1 cellular context compared by ENCODE assay signal in the genomic region with DNA sequence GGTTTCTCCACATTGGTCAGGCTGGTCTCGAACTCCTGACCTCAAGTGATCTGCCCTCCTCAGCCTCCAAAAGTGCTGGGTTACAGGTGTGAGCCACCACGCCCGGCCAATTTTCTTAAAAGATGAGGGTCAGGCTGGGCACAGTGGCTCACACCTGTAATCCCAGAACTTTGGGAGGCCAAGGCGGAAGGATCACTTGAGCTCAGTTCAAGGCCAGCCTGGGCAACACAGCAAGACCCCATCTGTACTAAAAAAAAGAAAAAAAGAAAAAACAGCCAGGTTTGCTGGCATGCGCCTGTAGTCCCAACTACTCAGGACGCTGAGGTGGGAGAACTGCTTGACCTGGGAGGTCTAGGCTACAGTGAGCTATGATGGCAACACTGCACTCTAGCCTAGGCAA. TPM values are rescaled to one million over a fixed set of nuclear protein-coding genes. Genes with fewer than 3 reads are reported as not detected.
"Had no signal": no experiment of that assay in that cellular context is flagged by ENCODE, and none has a peak within 500 bp of the region (broad histone marks: within the 10 kb centered on the region; RNA-seq: fewer than 3 reads in every experiment).

No MANE protein-coding gene starts in this region.

RNA-seq across cellular contexts. Expression of gene SPIRE2, which starts 44.3 kb away (rescaled TPM):
- total RNA-seq: ascending aorta had no signal
